ENCODE assay signal across 8 cellular contexts in the genomic region with DNA sequence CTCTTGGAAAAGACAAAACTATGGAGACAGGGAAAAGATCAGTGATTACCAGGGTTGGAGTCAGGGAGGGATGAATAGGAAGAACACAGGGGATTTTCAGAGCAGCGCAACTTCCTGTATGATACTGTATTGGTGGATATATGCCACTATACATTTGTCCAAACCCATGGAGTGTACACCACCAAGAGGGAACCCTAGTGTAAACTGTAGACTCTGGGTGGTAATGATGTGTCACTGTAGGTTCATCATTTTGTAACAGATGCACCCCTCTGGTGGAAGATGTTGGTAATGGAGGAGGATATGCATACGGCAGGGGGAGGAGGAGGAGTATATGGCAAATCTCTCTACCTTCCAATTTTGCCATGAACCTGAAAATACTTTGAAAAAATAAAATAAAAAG.
DNase-seq lines count a peak whose midpoint lies in the region; ATAC-seq and TF ChIP-seq lines count a peak whose summit lies in the region.

No MANE protein-coding gene starts in this region.

- DNase-seq in brain microvascular endothelial cell (peak; percentile 9), upper lobe of right lung (no peak), NCI-H2171 treated with DMSO at 0.1 percent for 48 hours (lab: John Stamatoyannopoulos, UW) (no peak)
- no peak for DNase-seq in activated T-cell treated with anti-CD3 and anti-CD28 coated beads, Interleukin-2, amount 50 U/mL, for 1 hour

- TF ChIP-seq RAD21 in Ishikawa (IDR thresholded peaks at IDR 0.05; ENCODE audit: low read depth), result peak; percentile 20; the same call in 1 of the 2 replicates

- TF ChIP-seq CTCF in C4-2B (conservative IDR thresholded peaks at IDR 0.05) (peak; percentile 75), brain microvascular endothelial cell (IDR thresholded peaks at IDR 0.05; ENCODE audit: low read depth, low read length, missing control alignments) (peak; percentile 45), upper lobe of right lung (IDR thresholded peaks at IDR 0.05) (peak; percentile 7)

- intact Hi-C loops in upper lobe of right lung (cut with DNase I), result no loop called here

- H3K27ac ChIP-seq in C4-2B (no peak overlapping the region), brain microvascular endothelial cell (no peak overlapping the region), upper lobe of right lung (no peak overlapping the region)

- TF ChIP-seq EP300 in Ishikawa (IDR thresholded peaks at IDR 0.05; ENCODE audit: borderline replicate concordance), result no peak

- H3K36me3 ChIP-seq in brain microvascular endothelial cell (replicated peaks), result no peaks in the 10 kb centered on the region
- H3K36me3 ChIP-seq in upper lobe of right lung, result no peaks in the 10 kb centered on the region

- H3K27me3 ChIP-seq in brain microvascular endothelial cell (replicated peaks), result no peaks in the 10 kb centered on the region
- no peaks in the 10 kb centered on the region for H3K27me3 ChIP-seq in upper lobe of right lung

- H3K4me1 ChIP-seq in upper lobe of right lung, result no peaks in the 10 kb centered on the region

- no peak overlapping the region for H3K4me3 ChIP-seq in brain microvascular endothelial cell (ENCODE audit: low read depth, low read length)
- no peak overlapping the region for H3K4me3 ChIP-seq in upper lobe of right lung

- no peaks in the 10 kb centered on the region for H3K9me3 ChIP-seq in upper lobe of right lung

- ATAC-seq in GM19328 (IDR thresholded peaks at IDR 0.05; ENCODE audit: unreplicated experiment) (peak; percentile 32), upper lobe of right lung (peak; percentile 23), GM19395 (IDR thresholded peaks at IDR 0.05; ENCODE audit: unreplicated experiment) (no peak)

- in situ Hi-C loops in brain microvascular endothelial cell (cut with HindIII; ENCODE audit: low pct_ligation_motif_present, low sequenced_read_pairs), result no loop called here

TF ChIP-seq in Ishikawa, 13 proteins besides CTCF, POLR2A, EP300 and RAD21:
- no peak for TF ChIP-seq ZBTB7A (IDR thresholded peaks at IDR 0.05; ENCODE audit: low read depth)
- TF ChIP-seq, protein P1, sequence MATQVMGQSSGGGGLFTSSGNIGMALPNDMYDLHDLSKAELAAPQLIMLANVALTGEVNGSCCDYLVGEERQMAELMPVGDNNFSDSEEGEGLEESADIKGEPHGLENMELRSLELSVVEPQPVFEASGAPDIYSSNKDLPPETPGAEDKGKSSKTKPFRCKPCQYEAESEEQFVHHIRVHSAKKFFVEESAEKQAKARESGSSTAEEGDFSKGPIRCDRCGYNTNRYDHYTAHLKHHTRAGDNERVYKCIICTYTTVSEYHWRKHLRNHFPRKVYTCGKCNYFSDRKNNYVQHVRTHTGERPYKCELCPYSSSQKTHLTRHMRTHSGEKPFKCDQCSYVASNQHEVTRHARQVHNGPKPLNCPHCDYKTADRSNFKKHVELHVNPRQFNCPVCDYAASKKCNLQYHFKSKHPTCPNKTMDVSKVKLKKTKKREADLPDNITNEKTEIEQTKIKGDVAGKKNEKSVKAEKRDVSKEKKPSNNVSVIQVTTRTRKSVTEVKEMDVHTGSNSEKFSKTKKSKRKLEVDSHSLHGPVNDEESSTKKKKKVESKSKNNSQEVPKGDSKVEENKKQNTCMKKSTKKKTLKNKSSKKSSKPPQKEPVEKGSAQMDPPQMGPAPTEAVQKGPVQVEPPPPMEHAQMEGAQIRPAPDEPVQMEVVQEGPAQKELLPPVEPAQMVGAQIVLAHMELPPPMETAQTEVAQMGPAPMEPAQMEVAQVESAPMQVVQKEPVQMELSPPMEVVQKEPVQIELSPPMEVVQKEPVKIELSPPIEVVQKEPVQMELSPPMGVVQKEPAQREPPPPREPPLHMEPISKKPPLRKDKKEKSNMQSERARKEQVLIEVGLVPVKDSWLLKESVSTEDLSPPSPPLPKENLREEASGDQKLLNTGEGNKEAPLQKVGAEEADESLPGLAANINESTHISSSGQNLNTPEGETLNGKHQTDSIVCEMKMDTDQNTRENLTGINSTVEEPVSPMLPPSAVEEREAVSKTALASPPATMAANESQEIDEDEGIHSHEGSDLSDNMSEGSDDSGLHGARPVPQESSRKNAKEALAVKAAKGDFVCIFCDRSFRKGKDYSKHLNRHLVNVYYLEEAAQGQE (IDR thresholded peaks at IDR 0.05; ENCODE audit: low read depth), result no peak
- TF ChIP-seq, protein P2, sequence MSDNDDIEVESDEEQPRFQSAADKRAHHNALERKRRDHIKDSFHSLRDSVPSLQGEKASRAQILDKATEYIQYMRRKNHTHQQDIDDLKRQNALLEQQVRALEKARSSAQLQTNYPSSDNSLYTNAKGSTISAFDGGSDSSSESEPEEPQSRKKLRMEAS (IDR thresholded peaks at IDR 0.05), result no peak
- TF ChIP-seq CREB1 (IDR thresholded peaks at IDR 0.05; ENCODE audit: low read depth), result no peak
- TF ChIP-seq TEAD4 (IDR thresholded peaks at IDR 0.05), result no peak
TF ChIP-seq in Ishikawa: peak in this region for 0.

Comparison
In these comparisons a context has a peak if more than half of its experiments do, and no peak if none do; other contexts are left out.
1. CTCF ChIP-seq: peak in every context shown above with its lines; median percentile 75 in C4-2B; 45 in brain microvascular endothelial cell; 7 in upper lobe of right lung.